28 cellular contexts compared by ENCODE assay signal in genomic region chr4:147339116-147339515, GRCh38.
"Had no signal": no experiment of that assay in that cellular context is flagged by ENCODE, and none has a peak within 500 bp of the region (broad histone marks: within the 10 kb centered on the region; RNA-seq: fewer than 3 reads in every experiment).

No MANE protein-coding gene starts in this region.

- H3K4me3 ChIP-seq: esophagus muscularis mucosa, pancreas, psoas muscle, stomach, uterus had no signal

- H3K36me3 Mint-ChIP-seq: activated naive CD4-positive, alpha-beta T cell treated with anti-CD3 and anti-CD28 coated beads, Interleukin-2, amount 50 U/mL, for 24 hours; natural killer cell treated with Interleukin-12 subunit alpha and Interleukin-12 subunit beta and Interleukin-15 and Interleukin-18, amount 100 ng/mL, for 72 hours; T-cell had no signal

- H3K4me3 Mint-ChIP-seq: activated CD4-positive, alpha-beta T cell treated with anti-CD3 and anti-CD28 coated beads, Interleukin-2, amount 10 ng/mL, durations not matched to agents 7 days and 5 days; activated CD8-positive, alpha-beta T cell treated with anti-CD3 and anti-CD28 coated beads, Interleukin-2, amount 10 ng/mL, durations not matched to agents 7 days and 5 days; activated naive CD4-positive, alpha-beta T cell treated with anti-CD3 and anti-CD28 coated beads, Interleukin-2, amount 50 U/mL, for 24 hours; natural killer cell treated with Interleukin-12 subunit alpha and Interleukin-12 subunit beta and Interleukin-15 and Interleukin-18, amount 100 ng/mL, for 72 hours; T-cell; T-helper 2 cell treated with Interferon-gamma antibody and Interleukin-4, amounts not matched to agents 5 μg/mL and 100 μg/mL, for 36 hours had no signal

- H3K4me1 ChIP-seq: pancreas, psoas muscle, uterus had no signal

- ATAC-seq: activated CD8-positive, alpha-beta T cell treated with anti-CD3 and anti-CD28 coated beads, Interleukin-2, amount 10 ng/mL, durations not matched to agents 7 days and 5 days; left ventricle myocardium superior; natural killer cell treated with Interleukin-12 subunit alpha and Interleukin-12 subunit beta and Interleukin-15 and Interleukin-18, amount 100 ng/mL, for 72 hours; pancreas; psoas muscle; right cardiac atrium; T-cell had no signal

- H3K27ac ChIP-seq: esophagus muscularis mucosa, pancreas, psoas muscle, WERI-Rb-1 had no signal

- H3K36me3 ChIP-seq: brain microvascular endothelial cell, esophagus muscularis mucosa, pancreas, stomach, uterus, WERI-Rb-1 had no signal

- FAIRE-seq: frontal cortex, pancreas, TTC549 had no signal

- H3K9me3 ChIP-seq: esophagus muscularis mucosa, pancreas, psoas muscle, stomach, uterus had no signal

- H3K9me3 Mint-ChIP-seq: activated naive CD4-positive, alpha-beta T cell treated with anti-CD3 and anti-CD28 coated beads, Interleukin-2, amount 50 U/mL, for 24 hours; T-helper 2 cell treated with Interferon-gamma antibody and Interleukin-4, amounts not matched to agents 5 μg/mL and 100 μg/mL, for 36 hours had no signal

- DNase-seq: activated CD4-positive, alpha-beta T cell treated with anti-CD3 and anti-CD28 coated beads, Interleukin-2, amount 10 ng/mL, durations not matched to agents 7 days and 5 days; activated CD4-positive, CD25-positive, alpha-beta regulatory T cell treated with anti-CD3 and anti-CD28 coated beads, Interleukin-2, amount 50 U/mL, for 72 hours; activated CD8-positive, alpha-beta T cell treated with anti-CD3 and anti-CD28 coated beads, Interleukin-2, amount 10 ng/mL, durations not matched to agents 7 days and 5 days; activated gamma-delta T cell treated with Interleukin-2 at 50 U/mL for 16 hours; activated T-cell treated with anti-CD3 and anti-CD28 coated beads, Interleukin-2, amount 50 U/mL, for 1 hour; anterior cingulate cortex; brain microvascular endothelial cell; caudate nucleus; glutamatergic neuron; hippocampal formation; left ventricle myocardium superior; mammary epithelial cell; midbrain; pancreas; psoas muscle; right cardiac atrium; stimulated activated CD4-positive, alpha-beta T cell treated with anti-CD3 and anti-CD28 coated beads, Interleukin-12 subunit alpha, Interleukin-12 subunit beta, amount 100 ng/mL, for 4 hours; stomach; T-cell; trophoblast cell; uterus; WERI-Rb-1 had no signal

- H3K27ac Mint-ChIP-seq: activated CD4-positive, alpha-beta T cell treated with anti-CD3 and anti-CD28 coated beads, Interleukin-2, amount 10 ng/mL, durations not matched to agents 7 days and 5 days; activated CD8-positive, alpha-beta T cell treated with anti-CD3 and anti-CD28 coated beads, Interleukin-2, amount 10 ng/mL, durations not matched to agents 7 days and 5 days; activated naive CD4-positive, alpha-beta T cell treated with anti-CD3 and anti-CD28 coated beads, Interleukin-2, amount 50 U/mL, for 24 hours; natural killer cell treated with Interleukin-12 subunit alpha and Interleukin-12 subunit beta and Interleukin-15 and Interleukin-18, amount 100 ng/mL, for 72 hours; T-cell; T-helper 2 cell treated with Interferon-gamma antibody and Interleukin-4, amounts not matched to agents 5 μg/mL and 100 μg/mL, for 36 hours had no signal

- H3K27me3 Mint-ChIP-seq: activated CD4-positive, alpha-beta T cell treated with anti-CD3 and anti-CD28 coated beads, Interleukin-2, amount 10 ng/mL, durations not matched to agents 7 days and 5 days; activated naive CD4-positive, alpha-beta T cell treated with anti-CD3 and anti-CD28 coated beads, Interleukin-2, amount 50 U/mL, for 24 hours; natural killer cell treated with Interleukin-12 subunit alpha and Interleukin-12 subunit beta and Interleukin-15 and Interleukin-18, amount 100 ng/mL, for 72 hours; T-cell had no signal

- H3K27me3 ChIP-seq: brain microvascular endothelial cell, esophagus muscularis mucosa, pancreas, stomach, uterus had no signal

- H3K4me1 Mint-ChIP-seq: activated CD4-positive, alpha-beta T cell treated with anti-CD3 and anti-CD28 coated beads, Interleukin-2, amount 10 ng/mL, durations not matched to agents 7 days and 5 days; activated naive CD4-positive, alpha-beta T cell treated with anti-CD3 and anti-CD28 coated beads, Interleukin-2, amount 50 U/mL, for 24 hours; T-cell had no signal
